In the genomic region with DNA sequence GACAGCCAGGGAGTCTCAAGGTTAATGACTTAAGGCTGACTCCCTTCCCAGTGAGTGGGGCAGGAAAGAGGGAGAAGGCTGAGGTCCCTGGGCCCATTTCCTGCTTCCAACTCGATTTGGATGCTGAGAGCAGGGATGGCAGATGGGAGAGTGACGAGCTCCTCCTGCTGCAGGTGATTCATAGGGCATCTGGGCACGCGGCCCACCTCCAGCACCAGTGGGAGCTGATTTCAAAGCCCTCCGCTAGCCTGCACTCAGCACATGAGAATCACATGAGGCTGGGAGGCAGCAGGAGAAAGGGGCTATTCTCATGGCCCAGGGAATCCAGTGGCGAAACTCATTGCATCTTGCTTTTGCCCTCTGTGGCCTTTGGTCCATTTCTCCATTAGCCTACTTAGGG, we compare ENCODE assay signal across 24 cellular contexts.
"Had no signal": no experiment of that assay in that cellular context is flagged by ENCODE, and none has a peak within 500 bp of the region (broad histone marks: within the 10 kb centered on the region; RNA-seq: fewer than 3 reads in every experiment).

No MANE protein-coding gene starts in this region.

- H3K27me3 Mint-ChIP-seq: activated T-helper 17 cell treated with anti-CD3 and anti-CD28 coated beads, Interleukin-2, amount 50 U/mL, for 72 hours; central memory CD8-positive, alpha-beta T cell had no signal

- H3K36me3 Mint-ChIP-seq: activated CD8-positive, alpha-beta memory T cell treated with anti-CD3 and anti-CD28 coated beads, Interleukin-2, amount 10 ng/mL, durations not matched to agents 7 days and 5 days; activated naive CD8-positive, alpha-beta T cell treated with anti-CD3 and anti-CD28 coated beads for 36 hours had no signal

- H3K4me1 Mint-ChIP-seq: activated T-helper 17 cell treated with anti-CD3 and anti-CD28 coated beads, Interleukin-2, amount 50 U/mL, for 72 hours; central memory CD8-positive, alpha-beta T cell had no signal

- H3K27ac Mint-ChIP-seq: activated CD4-positive, alpha-beta memory T cell treated with anti-CD3 and anti-CD28 coated beads, Interleukin-2, amount 10 ng/mL, durations not matched to agents 7 days and 5 days; activated CD8-positive, alpha-beta memory T cell treated with anti-CD3 and anti-CD28 coated beads, Interleukin-2, amount 10 ng/mL, durations not matched to agents 7 days and 5 days; activated naive CD8-positive, alpha-beta T cell treated with anti-CD3 and anti-CD28 coated beads for 36 hours; activated T-helper 17 cell treated with anti-CD3 and anti-CD28 coated beads, Interleukin-2, amount 50 U/mL, for 72 hours; dendritic cell treated with granulocyte-macrophage colony-stimulating factor and Interleukin-4, amounts not matched to agents 40 ng/mL and 50 ng/mL, for 4 days; T-helper 2 cell treated with Interferon-gamma antibody and Interleukin-4, amounts not matched to agents 5 μg/mL and 100 μg/mL, for 36 hours had no signal

- H3K4me3 ChIP-seq: gastroesophageal sphincter, heart right ventricle, left ventricle myocardium inferior, spleen had no signal

- H3K4me3 Mint-ChIP-seq: activated CD4-positive, alpha-beta memory T cell treated with anti-CD3 and anti-CD28 coated beads, Interleukin-2, amount 10 ng/mL, durations not matched to agents 7 days and 5 days; activated CD8-positive, alpha-beta memory T cell treated with anti-CD3 and anti-CD28 coated beads, Interleukin-2, amount 10 ng/mL, durations not matched to agents 7 days and 5 days; activated naive CD8-positive, alpha-beta T cell treated with anti-CD3 and anti-CD28 coated beads for 36 hours; activated T-helper 17 cell treated with anti-CD3 and anti-CD28 coated beads, Interleukin-2, amount 50 U/mL, for 72 hours; central memory CD8-positive, alpha-beta T cell; dendritic cell treated with granulocyte-macrophage colony-stimulating factor and Interleukin-4, amounts not matched to agents 40 ng/mL and 50 ng/mL, for 4 days; nephron; T-helper 2 cell treated with Interferon-gamma antibody and Interleukin-4, amounts not matched to agents 5 μg/mL and 100 μg/mL, for 36 hours had no signal

- H3K27me3 ChIP-seq: brain microvascular endothelial cell, gastroesophageal sphincter, heart right ventricle, spleen had no signal

- ATAC-seq: activated CD8-positive, alpha-beta memory T cell treated with anti-CD3 and anti-CD28 coated beads, Interleukin-2, amount 10 ng/mL, durations not matched to agents 7 days and 5 days; activated T-helper 17 cell treated with anti-CD3 and anti-CD28 coated beads, Interleukin-2, amount 50 U/mL, for 72 hours; esophagus mucosa; gastroesophageal sphincter; heart right ventricle had no signal

- H3K9me3 Mint-ChIP-seq: activated CD4-positive, alpha-beta memory T cell treated with anti-CD3 and anti-CD28 coated beads, Interleukin-2, amount 10 ng/mL, durations not matched to agents 7 days and 5 days; activated naive CD8-positive, alpha-beta T cell treated with anti-CD3 and anti-CD28 coated beads for 36 hours; activated T-helper 17 cell treated with anti-CD3 and anti-CD28 coated beads, Interleukin-2, amount 50 U/mL, for 72 hours; central memory CD8-positive, alpha-beta T cell; dendritic cell treated with granulocyte-macrophage colony-stimulating factor and Interleukin-4, amounts not matched to agents 40 ng/mL and 50 ng/mL, for 4 days; nephron; T-helper 2 cell treated with Interferon-gamma antibody and Interleukin-4, amounts not matched to agents 5 μg/mL and 100 μg/mL, for 36 hours had no signal

- H3K36me3 ChIP-seq: brain microvascular endothelial cell, gastroesophageal sphincter, heart right ventricle, left ventricle myocardium inferior, spleen had no signal

- H3K9me3 ChIP-seq: heart right ventricle had no signal

- H3K27ac ChIP-seq: brain microvascular endothelial cell, gastroesophageal sphincter, left ventricle myocardium inferior, spleen had no signal

- DNase-seq: activated CD4-positive, alpha-beta memory T cell treated with anti-CD3 and anti-CD28 coated beads, Interleukin-2, amount 10 ng/mL, durations not matched to agents 7 days and 5 days; activated CD4-positive, alpha-beta T cell treated with anti-CD3 and anti-CD28 coated beads for 48 hours; activated CD4-positive, CD25-positive, alpha-beta regulatory T cell; activated CD8-positive, alpha-beta memory T cell treated with anti-CD3 and anti-CD28 coated beads, Interleukin-2, amount 10 ng/mL, durations not matched to agents 7 days and 5 days; activated naive CD4-positive, alpha-beta T cell; activated naive CD8-positive, alpha-beta T cell treated with anti-CD3 and anti-CD28 coated beads for 36 hours; amniotic stem cell; brain microvascular endothelial cell; effector CD8-positive, alpha-beta T cell; heart right ventricle; kidney glomerular epithelial cell; left ventricle myocardium inferior; mammary epithelial cell; midbrain; nucleus accumbens; spleen; stimulated activated naive CD4-positive, alpha-beta T cell had no signal
